Comparison of ENCODE assay signal across 11 cellular contexts in the genomic region with DNA sequence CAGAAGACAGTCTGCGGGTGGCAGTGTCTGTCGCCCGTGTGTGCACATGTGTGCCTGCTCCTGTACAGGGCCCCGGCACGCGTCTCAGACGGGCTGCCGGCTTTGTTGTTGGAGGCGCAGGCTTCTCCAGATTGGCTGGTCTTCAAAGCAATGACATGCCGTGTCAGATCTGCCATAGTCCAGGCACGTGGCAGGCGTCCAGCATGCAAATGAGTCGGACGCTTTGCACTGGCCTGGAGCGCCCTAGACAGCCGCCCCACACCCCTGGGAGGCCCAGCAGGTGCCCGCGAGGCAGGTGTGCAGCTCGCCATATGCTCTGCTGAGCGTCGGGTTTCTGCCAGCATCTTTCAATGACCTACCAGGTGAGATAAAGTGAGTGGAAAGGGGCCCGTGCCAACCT.
DNase-seq lines count a peak whose midpoint lies in the region; ATAC-seq and TF ChIP-seq lines count a peak whose summit lies in the region.
"Had no signal": no experiment of that assay in that cellular context is flagged by ENCODE, and none has a peak within 500 bp of the region (broad histone marks: within the 10 kb centered on the region; RNA-seq: fewer than 3 reads in every experiment).

No MANE protein-coding gene starts in this region.

- no peak overlapping the region for H3K9ac ChIP-seq in mesenchymal stem cell (ENCODE audit: low read length)

- H2BK120ac ChIP-seq in mesenchymal stem cell (ENCODE audit: low read depth, low read length) = no peak overlapping the region

- H3K4me1 ChIP-seq in mesenchymal stem cell (ENCODE audit: control insufficient read depth, insufficient read depth, low read depth, low read length) = peaks cover 14% of the 10 kb centered on the region

- TF ChIP-seq POLR2A in erythroblast (IDR thresholded peaks at IDR 0.05; ENCODE audit: low read length) = no peak

- H3K9me3 Mint-ChIP-seq in WTC11 = peaks cover 17% of the 10 kb centered on the region
- H3K9me3 Mint-ChIP-seq in activated T-helper 1 cell treated with anti-CD3 and anti-CD28 coated beads, Interleukin-12 subunit alpha, Interleukin-12 subunit beta, Interleukin-2, Interleukin-4 antibody, amounts not matched to agents 30 ng/mL and 10 ng/mL and 1 ng/mL, durations not matched to agents 14 hours and 24 hours and 36 hours = peaks cover 5% of the 10 kb centered on the region
- H3K9me3 Mint-ChIP-seq in activated T-helper 2 cell treated with anti-CD3 and anti-CD28 coated beads, Interferon-gamma antibody, Interleukin-2, Interleukin-4, amounts not matched to agents 10 μg/mL and 5 μg/mL and 100 μg/mL, durations not matched to agents 14 hours and 24 hours and 36 hours = peaks cover 4% of the 10 kb centered on the region

- no peak overlapping the region for H2BK15ac ChIP-seq in mesenchymal stem cell (ENCODE audit: low read depth, poor library complexity, severe bottlenecking)

- H2BK12ac ChIP-seq in mesenchymal stem cell (ENCODE audit: low read length in 2 of 2) = peak overlapping the region in 1 of 2 experiments; percentile 60

- no peak overlapping the region for H3K14ac ChIP-seq in mesenchymal stem cell (ENCODE audit: low read length in 2 of 2)

- H3K4me3 Mint-ChIP-seq in WTC11 = no peak overlapping the region
- no peak overlapping the region for H3K4me3 Mint-ChIP-seq in activated T-helper 1 cell treated with anti-CD3 and anti-CD28 coated beads, Interleukin-12 subunit alpha, Interleukin-12 subunit beta, Interleukin-2, Interleukin-4 antibody, amounts not matched to agents 30 ng/mL and 10 ng/mL and 1 ng/mL, durations not matched to agents 14 hours and 24 hours and 36 hours
- no peak overlapping the region for H3K4me3 Mint-ChIP-seq in activated T-helper 2 cell treated with anti-CD3 and anti-CD28 coated beads, Interferon-gamma antibody, Interleukin-2, Interleukin-4, amounts not matched to agents 10 μg/mL and 5 μg/mL and 100 μg/mL, durations not matched to agents 14 hours and 24 hours and 36 hours (ENCODE audit: low read depth)
- H3K4me3 Mint-ChIP-seq: T-cell had no signal

- H3K27me3 ChIP-seq in mesenchymal stem cell (ENCODE audit: control insufficient read depth in 1 of 2, insufficient read depth in 1 of 2, low read length in 2 of 2) = peaks cover 21 to 49% of the 10 kb centered on the region in 2 experiments

- WGBS in mesenchymal stem cell = 91% methylated on average over 22 of the region's 22 CpGs

- H2AFZ ChIP-seq in mesenchymal stem cell (ENCODE audit: low read depth, low read length) = peak overlapping the region; percentile 11

- CTCF ChIA-PET in WTC11 (lab: Charles Lee) = interaction anchor here (1.4 to 1.8 kb wide), 2 partner anchors 78 to 83 kb away, joined by 6 to 10 read pairs; no protein-coding TSS in a partner anchor

- TF ChIP-seq CTCF in WTC11 (IDR thresholded peaks at IDR 0.05) = no peak

- H3K79me1 ChIP-seq in mesenchymal stem cell (replicated peaks; ENCODE audit: low read length, poor library complexity, severe bottlenecking) = no peaks in the 10 kb centered on the region

- no peak overlapping the region for H3K23ac ChIP-seq in mesenchymal stem cell (ENCODE audit: low read length in 2 of 2)

- no peak overlapping the region for H2AK5ac ChIP-seq in mesenchymal stem cell (ENCODE audit: low read length, severe bottlenecking)

- POLR2A ChIA-PET in WTC11 (lab: Charles Lee) = interaction anchor here (2.3 kb wide), 1 partner anchor 72 kb away, joined by 31 read pairs; a partner anchor contains a TSS

- peak; percentile 99 for DNase-seq in DMS153 (lab: John Stamatoyannopoulos, UW)
- peak; percentile 95 for DNase-seq in NCI-H2081 treated with DMSO at 0.1 percent for 48 hours (lab: John Stamatoyannopoulos, UW)
- DNase-seq in WTC11 (ENCODE audit: low spot score) = no peak
- no peak for DNase-seq in mesenchymal stem cell
- no peak for DNase-seq in erythroblast (lab: John Stamatoyannopoulos, UW)
- no peak for DNase-seq in activated T-helper 1 cell treated with anti-CD3 and anti-CD28 coated beads, Interleukin-12 subunit alpha, Interleukin-12 subunit beta, Interleukin-2, Interleukin-4 antibody, amounts not matched to agents 30 ng/mL and 10 ng/mL and 1 ng/mL, durations not matched to agents 14 hours and 24 hours and 36 hours (ENCODE audit: low spot score)
- no peak for DNase-seq in NK-92 treated with Interleukin-12 subunit alpha and Interleukin-12 subunit beta, amount 100 ng/mL, for 24 hours (lab: John Stamatoyannopoulos, UW)
- DNase-seq in activated T-helper 2 cell treated with anti-CD3 and anti-CD28 coated beads, Interferon-gamma antibody, Interleukin-2, Interleukin-4, amounts not matched to agents 10 μg/mL and 5 μg/mL and 100 μg/mL, durations not matched to agents 14 hours and 24 hours and 36 hours (ENCODE audit: low spot score) = no peak
- DNase-seq: AML-193, NCI-H1930, T-cell had no signal

- H3K4ac ChIP-seq in mesenchymal stem cell (ENCODE audit: low read depth in 1 of 2, low read length in 2 of 2) = peak overlapping the region in 1 of 2 experiments; percentile 11

- H3K4me2 ChIP-seq in mesenchymal stem cell (ENCODE audit: low read length, poor library complexity, severe bottlenecking) = no peak overlapping the region

- H3K27ac ChIP-seq in mesenchymal stem cell (ENCODE audit: low read length, poor library complexity, severe bottlenecking) = no peak overlapping the region

- H3K9me3 ChIP-seq in mesenchymal stem cell (ENCODE audit: control insufficient read depth, low read length) = no peaks in the 10 kb centered on the region

- peak overlapping the region in 1 of 2 experiments; percentile 35 for H3K18ac ChIP-seq in mesenchymal stem cell (ENCODE audit: low read depth in 1 of 2, low read length in 2 of 2)

- H3K4me3 ChIP-seq in mesenchymal stem cell (ENCODE audit: insufficient read depth in 1 of 2, low read depth in 1 of 2, low read length in 2 of 2) = no peak overlapping the region

- peaks cover 19% of the 10 kb centered on the region for H3K36me3 Mint-ChIP-seq in WTC11
- H3K36me3 Mint-ChIP-seq in activated T-helper 1 cell treated with anti-CD3 and anti-CD28 coated beads, Interleukin-12 subunit alpha, Interleukin-12 subunit beta, Interleukin-2, Interleukin-4 antibody, amounts not matched to agents 30 ng/mL and 10 ng/mL and 1 ng/mL, durations not matched to agents 14 hours and 24 hours and 36 hours (ENCODE audit: low read depth) = peaks cover 4% of the 10 kb centered on the region
- no peaks in the 10 kb centered on the region for H3K36me3 Mint-ChIP-seq in activated T-helper 2 cell treated with anti-CD3 and anti-CD28 coated beads, Interferon-gamma antibody, Interleukin-2, Interleukin-4, amounts not matched to agents 10 μg/mL and 5 μg/mL and 100 μg/mL, durations not matched to agents 14 hours and 24 hours and 36 hours (ENCODE audit: low read depth)
- H3K36me3 Mint-ChIP-seq: T-cell had no signal

- no peak overlapping the region for H3K27ac Mint-ChIP-seq in WTC11
- no peak overlapping the region for H3K27ac Mint-ChIP-seq in activated T-helper 1 cell treated with anti-CD3 and anti-CD28 coated beads, Interleukin-12 subunit alpha, Interleukin-12 subunit beta, Interleukin-2, Interleukin-4 antibody, amounts not matched to agents 30 ng/mL and 10 ng/mL and 1 ng/mL, durations not matched to agents 14 hours and 24 hours and 36 hours
- H3K27ac Mint-ChIP-seq in activated T-helper 2 cell treated with anti-CD3 and anti-CD28 coated beads, Interferon-gamma antibody, Interleukin-2, Interleukin-4, amounts not matched to agents 10 μg/mL and 5 μg/mL and 100 μg/mL, durations not matched to agents 14 hours and 24 hours and 36 hours = no peak overlapping the region
- H3K27ac Mint-ChIP-seq: T-cell had no signal

- peaks cover 21% of the 10 kb centered on the region for H3K27me3 Mint-ChIP-seq in WTC11 (ENCODE audit: low read depth)
- peaks cover 2% of the 10 kb centered on the region for H3K27me3 Mint-ChIP-seq in activated T-helper 1 cell treated with anti-CD3 and anti-CD28 coated beads, Interleukin-12 subunit alpha, Interleukin-12 subunit beta, Interleukin-2, Interleukin-4 antibody, amounts not matched to agents 30 ng/mL and 10 ng/mL and 1 ng/mL, durations not matched to agents 14 hours and 24 hours and 36 hours (ENCODE audit: insufficient read depth)
- H3K27me3 Mint-ChIP-seq in activated T-helper 2 cell treated with anti-CD3 and anti-CD28 coated beads, Interferon-gamma antibody, Interleukin-2, Interleukin-4, amounts not matched to agents 10 μg/mL and 5 μg/mL and 100 μg/mL, durations not matched to agents 14 hours and 24 hours and 36 hours (ENCODE audit: low read depth) = no peaks in the 10 kb centered on the region
- H3K27me3 Mint-ChIP-seq: T-cell had no signal

- peaks cover 71% of the 10 kb centered on the region for H3K4me1 Mint-ChIP-seq in WTC11
- H3K4me1 Mint-ChIP-seq in activated T-helper 1 cell treated with anti-CD3 and anti-CD28 coated beads, Interleukin-12 subunit alpha, Interleukin-12 subunit beta, Interleukin-2, Interleukin-4 antibody, amounts not matched to agents 30 ng/mL and 10 ng/mL and 1 ng/mL, durations not matched to agents 14 hours and 24 hours and 36 hours (ENCODE audit: low read depth) = peaks cover 21% of the 10 kb centered on the region
- H3K4me1 Mint-ChIP-seq in activated T-helper 2 cell treated with anti-CD3 and anti-CD28 coated beads, Interferon-gamma antibody, Interleukin-2, Interleukin-4, amounts not matched to agents 10 μg/mL and 5 μg/mL and 100 μg/mL, durations not matched to agents 14 hours and 24 hours and 36 hours (ENCODE audit: low read depth) = peaks cover 16% of the 10 kb centered on the region

- no peak overlapping the region for H4K91ac ChIP-seq in mesenchymal stem cell (ENCODE audit: low read length)

- H2BK5ac ChIP-seq in mesenchymal stem cell (ENCODE audit: low read depth, low read length, poor library complexity, severe bottlenecking) = no peak overlapping the region

- no peak overlapping the region for H4K8ac ChIP-seq in mesenchymal stem cell (ENCODE audit: low read length)

- no peaks in the 10 kb centered on the region for H3K36me3 ChIP-seq in mesenchymal stem cell (ENCODE audit: control insufficient read depth in 1 of 2, insufficient read depth in 2 of 2, low read depth in 1 of 2, low read length in 2 of 2)

- intact Hi-C loops in activated T-helper 1 cell treated with anti-CD3 and anti-CD28 coated beads, Interleukin-12 subunit alpha, Interleukin-12 subunit beta, Interleukin-2, Interleukin-4 antibody, amounts not matched to agents 30 ng/mL and 10 ng/mL and 1 ng/mL, durations not matched to agents 14 hours and 24 hours and 36 hours (cut with micrococcal nuclease) = no loop called here
- intact Hi-C loops in activated T-helper 2 cell treated with anti-CD3 and anti-CD28 coated beads, Interferon-gamma antibody, Interleukin-2, Interleukin-4, amounts not matched to agents 10 μg/mL and 5 μg/mL and 100 μg/mL, durations not matched to agents 14 hours and 24 hours and 36 hours (cut with micrococcal nuclease) = no loop called here

- no peak for ATAC-seq in WTC11
- ATAC-seq: T-cell had no signal

TF ChIP-seq in WTC11, 78 proteins besides CTCF, POLR2A, EP300 and RAD21 (continues in another document):
- TF ChIP-seq NFYB (CRISPR knock-in tag; conservative IDR thresholded peaks at IDR 0.05; ENCODE audit: low read depth) = no peak
- TF ChIP-seq, protein P1, sequence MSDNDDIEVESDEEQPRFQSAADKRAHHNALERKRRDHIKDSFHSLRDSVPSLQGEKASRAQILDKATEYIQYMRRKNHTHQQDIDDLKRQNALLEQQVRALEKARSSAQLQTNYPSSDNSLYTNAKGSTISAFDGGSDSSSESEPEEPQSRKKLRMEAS (CRISPR knock-in tag; IDR thresholded peaks at IDR 0.05) = peak; percentile 40; the same call in 1 of the 2 replicates
- TF ChIP-seq ZNF317 (CRISPR knock-in tag; IDR thresholded peaks at IDR 0.05; ENCODE audit: borderline replicate concordance, low read depth) = no peak

Comparison
In these comparisons a context has a peak if more than half of its experiments do, and no peak if none do; other contexts are left out.
1. DNase-seq: peak in DMS153 (single experiment) and NCI-H2081 treated with DMSO at 0.1 percent for 48 hours (single experiment); none in WTC11 (single experiment), mesenchymal stem cell (single experiment), erythroblast (0 of 2), activated T-helper 1 cell treated with anti-CD3 and anti-CD28 coated beads, Interleukin-12 subunit alpha, Interleukin-12 subunit beta, Interleukin-2, Interleukin-4 antibody, amounts not matched to agents 30 ng/mL and 10 ng/mL and 1 ng/mL, durations not matched to agents 14 hours and 24 hours and 36 hours (single experiment), NK-92 treated with Interleukin-12 subunit alpha and Interleukin-12 subunit beta, amount 100 ng/mL, for 24 hours (single experiment) and activated T-helper 2 cell treated with anti-CD3 and anti-CD28 coated beads, Interferon-gamma antibody, Interleukin-2, Interleukin-4, amounts not matched to agents 10 μg/mL and 5 μg/mL and 100 μg/mL, durations not matched to agents 14 hours and 24 hours and 36 hours (single experiment).